In genomic region chr1:151888972-151889570, GRCh38 we compare ENCODE assay signal across 1 cellular context.
TF ChIP-seq lines count a peak whose summit lies in the region.

No MANE protein-coding gene starts in this region.

TF ChIP-seq in SK-N-SH treated with all-trans-retinoic acid at 6 μM for 48 hours, 23 proteins besides CTCF, POLR2A, EP300 and RAD21 (continued from another document):
- TF ChIP-seq CREB5 (CRISPR knock-in tag; IDR thresholded peaks at IDR 0.05; ENCODE audit: low read depth) (no peak), GLIS3 (CRISPR knock-in tag; IDR thresholded peaks at IDR 0.05) (no peak), BACH2 (CRISPR knock-in tag; IDR thresholded peaks at IDR 0.05; ENCODE audit: borderline replicate concordance) (no peak), TOX (CRISPR knock-in tag; IDR thresholded peaks at IDR 0.05; ENCODE audit: borderline replicate concordance) (no peak), CSDC2 (CRISPR knock-in tag; IDR thresholded peaks at IDR 0.05) (no peak)
- TF ChIP-seq, protein P1, sequence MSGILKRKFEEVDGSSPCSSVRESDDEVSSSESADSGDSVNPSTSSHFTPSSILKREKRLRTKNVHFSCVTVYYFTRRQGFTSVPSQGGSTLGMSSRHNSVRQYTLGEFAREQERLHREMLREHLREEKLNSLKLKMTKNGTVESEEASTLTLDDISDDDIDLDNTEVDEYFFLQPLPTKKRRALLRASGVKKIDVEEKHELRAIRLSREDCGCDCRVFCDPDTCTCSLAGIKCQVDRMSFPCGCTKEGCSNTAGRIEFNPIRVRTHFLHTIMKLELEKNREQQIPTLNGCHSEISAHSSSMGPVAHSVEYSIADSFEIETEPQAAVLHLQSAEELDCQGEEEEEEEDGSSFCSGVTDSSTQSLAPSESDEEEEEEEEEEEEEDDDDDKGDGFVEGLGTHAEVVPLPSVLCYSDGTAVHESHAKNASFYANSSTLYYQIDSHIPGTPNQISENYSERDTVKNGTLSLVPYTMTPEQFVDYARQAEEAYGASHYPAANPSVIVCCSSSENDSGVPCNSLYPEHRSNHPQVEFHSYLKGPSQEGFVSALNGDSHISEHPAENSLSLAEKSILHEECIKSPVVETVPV (CRISPR knock-in tag; IDR thresholded peaks at IDR 0.05), result no peak
TF ChIP-seq in SK-N-SH treated with all-trans-retinoic acid at 6 μM for 48 hours: peak in this region for 0.
